In genomic region chr1:148459694-148460093, GRCh38 we compare ENCODE assay signal across 10 cellular contexts. TPM values are rescaled to one million over a fixed set of nuclear protein-coding genes. Genes with fewer than 3 reads are reported as not detected.
A peak's percentile ranks its signal among the peaks of the same experiment; 100 is the strongest.
DNase-seq lines count a peak whose midpoint lies in the region; FAIRE-seq and TF ChIP-seq lines count a peak whose summit lies in the region.
"Not testable (repeated sequence)": the region's sequence is repeated elsewhere in the genome, so short reads cannot be mapped to it uniquely, and the experiment has no call there.
"Had no signal": no experiment of that assay in that cellular context is flagged by ENCODE, and none has a peak within 500 bp of the region (broad histone marks: within the 10 kb centered on the region; RNA-seq: fewer than 3 reads in every experiment).

No MANE protein-coding gene starts in this region.

- not testable (repeated sequence) for BruUV-seq in Calu3 (replicated peaks; lab: Mats Ljungman, UMichigan)

- CTCF ChIA-PET in Calu3 (lab: Charles Lee), result not testable (repeated sequence)

- not testable (repeated sequence) for DNase-seq in Calu3; adipocyte (ENCODE audit: low read depth); epithelial cell of esophagus (ENCODE audit: low read depth); keratinocyte (ENCODE audit: low read depth, low spot score); osteoblast (ENCODE audit: insufficient read length, low spot score, missing footprints); tibial artery

- H3K27me3 ChIP-seq in adipocyte (replicated peaks; ENCODE audit: control insufficient read depth, insufficient read depth, low read length); keratinocyte (ENCODE audit: control insufficient read depth, extremely low read depth, insufficient read depth, low read length); osteoblast (ENCODE audit: insufficient read depth, low read length); tibial artery: not testable (repeated sequence)

- not testable (repeated sequence) for FAIRE-seq in keratinocyte (lab: Jason Lieb, UNC)

- H3K4me2 ChIP-seq in keratinocyte (ENCODE audit: control insufficient read depth, extremely low read depth, insufficient read depth, low read depth, low read length), result not testable (repeated sequence)
- peak overlapping the region; percentile 60 for H3K4me2 ChIP-seq in osteoblast (ENCODE audit: insufficient read depth, low read length)

- H3K4me3 ChIP-seq in adipocyte (ENCODE audit: low read length) (peak overlapping the region; percentile 78), epithelial cell of esophagus (ENCODE audit: low read length) (peak overlapping the region; percentile 54), keratinocyte (ENCODE audit: control insufficient read depth in 2 of 3, extremely low read depth in 1 of 3, insufficient read depth in 2 of 3, low read depth in 1 of 3, low read length in 3 of 3) (peak overlapping the region in 2 of 3 experiments; percentile 43 to 52), osteoblast (ENCODE audit: insufficient read depth, low read length) (peak overlapping the region; percentile 70), tibial artery (peak overlapping the region; percentile 55 to 80)

- H3K9me3 Mint-ChIP-seq in Calu3 (ENCODE audit: low read depth, unreplicated experiment), result not testable (repeated sequence)

- H3K36me3 ChIP-seq in KOPT-K1 (ENCODE audit: insufficient read depth, low read length); adipocyte (ENCODE audit: control insufficient read depth, insufficient read depth, low read length, severe bottlenecking); keratinocyte (ENCODE audit: control insufficient read depth in 2 of 2, extremely low read depth in 1 of 2, insufficient read depth in 2 of 2, low read length in 2 of 2); osteoblast (ENCODE audit: insufficient read depth, low read length); tibial artery: not testable (repeated sequence)

- H3K27ac Mint-ChIP-seq in Calu3 (ENCODE audit: unreplicated experiment), result not testable (repeated sequence)

- H3K4me1 ChIP-seq in adipocyte (ENCODE audit: control insufficient read depth, insufficient read depth, low read length); keratinocyte (ENCODE audit: control insufficient read depth, extremely low read depth, insufficient read depth, low read length); osteoblast (ENCODE audit: insufficient read depth, low read length); tibial artery: not testable (repeated sequence)

- H3K4me1 Mint-ChIP-seq in Calu3 (ENCODE audit: low read depth, unreplicated experiment), result not testable (repeated sequence)

- not testable (repeated sequence) for TF ChIP-seq CTCF in Calu3 (IDR thresholded peaks at IDR 0.05; ENCODE audit: unreplicated experiment); VCaP (conservative IDR thresholded peaks at IDR 0.05); epithelial cell of esophagus (IDR thresholded peaks at IDR 0.05; ENCODE audit: insufficient read depth, low read depth, low read length, missing control alignments); keratinocyte (optimal IDR thresholded peaks at IDR 0.05 in 1 of 3, IDR thresholded peaks at IDR 0.05 in 1 of 3, conservative IDR thresholded peaks at IDR 0.05 in 1 of 3; ENCODE audit: extremely low read depth in 1 of 3, insufficient read depth in 2 of 3, low read length in 3 of 3); osteoblast (IDR thresholded peaks at IDR 0.05; ENCODE audit: extremely low read depth, low read depth, low read length); tibial artery (IDR thresholded peaks at IDR 0.05)

- not testable (repeated sequence) for H3K9me3 ChIP-seq in KOPT-K1 (ENCODE audit: insufficient read depth, low read length, poor library complexity, severe bottlenecking); adipocyte (ENCODE audit: control insufficient read depth, low read length); keratinocyte (ENCODE audit: control insufficient read depth, low read depth, low read length); osteoblast (ENCODE audit: low read depth, low read length); tibial artery

- H3K27me3 Mint-ChIP-seq in Calu3 (ENCODE audit: unreplicated experiment), result not testable (repeated sequence)

- not testable (repeated sequence) for H3K9me1 ChIP-seq in keratinocyte (ENCODE audit: control insufficient read depth, extremely low read depth, insufficient read depth, low read length)

- H3K4me3 Mint-ChIP-seq in Calu3 (ENCODE audit: low read depth, unreplicated experiment), result peak overlapping the region; percentile 65

- not testable (repeated sequence) for H3K79me2 ChIP-seq in keratinocyte (ENCODE audit: control insufficient read depth, insufficient read depth, low read length); osteoblast (ENCODE audit: insufficient read depth, low read length)

- not testable (repeated sequence) for H4K20me1 ChIP-seq in keratinocyte (ENCODE audit: control insufficient read depth, extremely low read depth, insufficient read depth, low read length); osteoblast (ENCODE audit: insufficient read depth, low read length)

- H3K9ac ChIP-seq in adipocyte (ENCODE audit: low read length), result peak overlapping the region; percentile 74
- H3K9ac ChIP-seq in keratinocyte (ENCODE audit: control insufficient read depth, extremely low read depth, insufficient read depth, low read length), result peak overlapping the region; percentile 73

- dilution Hi-C loops in keratinocyte (cut with MboI; ENCODE audit: extremely low pct_ligation_motif_present, low sequenced_read_pairs), result not testable (repeated sequence)

- H3K27ac ChIP-seq in KOPT-K1 (ENCODE audit: low read depth, low read length, poor library complexity, severe bottlenecking) (peak overlapping the region; percentile 82), VCaP (peak overlapping the region; percentile 70), tibial artery (peak overlapping the region; percentile 70 to 81)
- H3K27ac ChIP-seq in keratinocyte (ENCODE audit: control insufficient read depth, insufficient read depth, low read length); osteoblast (ENCODE audit: low read depth, low read length): not testable (repeated sequence)

- intact Hi-C loops in Calu3 (cut with micrococcal nuclease; ENCODE audit: unreplicated experiment); tibial artery (cut with DNase I; ENCODE audit: low total_unique reads): not testable (repeated sequence)

- not testable (repeated sequence) for H2AFZ ChIP-seq in keratinocyte (ENCODE audit: control insufficient read depth, low read length); osteoblast (ENCODE audit: low read length)

- peaks cover 10% of the 10 kb centered on the region for H3K36me3 Mint-ChIP-seq in Calu3 (ENCODE audit: insufficient read depth, unreplicated experiment)

RNA-seq across cellular contexts. Expression of gene PPIAL4G, which starts 23.4 kb away (rescaled TPM):
- total RNA-seq in Calu3 (2022), result not detected in 2 replicates
- not detected in 3 replicates for polyA plus RNA-seq in keratinocyte
- not detected for polyA plus RNA-seq in keratinocyte (2011; ENCODE audit: low read depth)
- not detected in 2 replicates for polyA plus RNA-seq in keratinocyte (2011; cell fraction: cytosol; rRNA removed)
- not detected in 2 replicates for polyA plus RNA-seq in keratinocyte (2011; cell fraction: nucleus; rRNA removed)
- not detected in 2 replicates for polyA plus RNA-seq in keratinocyte (2012; ENCODE audit: low replicate concordance)
- not detected in 3 replicates for polyA minus RNA-seq in keratinocyte
- not detected for polyA minus RNA-seq in keratinocyte (2011; cell fraction: cytosol; rRNA and poly(A)+ RNA removed)
- not detected in 2 replicates for polyA minus RNA-seq in keratinocyte (2011; cell fraction: nucleus; rRNA and poly(A)+ RNA removed)
- not detected in 2 replicates for total RNA-seq in osteoblast
- total RNA-seq: HT-29, SK-MEL-5 had no signal
